Comparison of ENCODE assay signal across 8 cellular contexts in genomic region chr11:114400974-114401223, GRCh38. TPM values are rescaled to one million over a fixed set of nuclear protein-coding genes. Genes with fewer than 3 reads are reported as not detected.
A peak's percentile ranks its signal among the peaks of the same experiment; 100 is the strongest.
DNase-seq lines count a peak whose midpoint lies in the region; ATAC-seq, FAIRE-seq and TF ChIP-seq lines count a peak whose summit lies in the region.

No MANE protein-coding gene starts in this region.

- H3K27ac ChIP-seq in BLaER1 treated with 17β-estradiol and CSF1 and Interleukin-3, amounts not matched to agents 10 nM and 100 nM: peak overlapping the region; percentile 94 to 99 (median 98)
- peak overlapping the region; percentile 99 for H3K27ac ChIP-seq in H1 (ENCODE audit: low read depth, low read length)

- H2BK15ac ChIP-seq in H1 (ENCODE audit: low read length): 0 out of 2 replicates have a peak overlapping the region, but pooled peaks have one; percentile 47

- H2BK20ac ChIP-seq in H1 (ENCODE audit: low read length): no peak overlapping the region

- peaks cover 4% of the 10 kb centered on the region for H3K36me3 Mint-ChIP-seq in neural crest cell (ENCODE audit: low read depth)

- no peak overlapping the region for H3K23ac ChIP-seq in H1 (ENCODE audit: insufficient read length)

- no peak for FAIRE-seq in H1 (lab: Jason Lieb, UNC)

- peak overlapping the region; percentile 92 to 98 (median 96) for H3K9ac ChIP-seq in BLaER1 treated with 17β-estradiol and CSF1 and Interleukin-3, amounts not matched to agents 10 nM and 100 nM
- H3K9ac ChIP-seq in NT2/D1 (ENCODE audit: insufficient read length, low read depth) (peak overlapping the region; percentile 90), H1 (replicated peaks in 1 of 4; ENCODE audit: extremely low read depth in 1 of 4, low read depth in 3 of 4, low read length in 3 of 4) (peak overlapping the region; percentile 64 to 98 (median 97))

- TF ChIP-seq CTCF in H1 (IDR thresholded peaks at IDR 0.05; ENCODE audit: control extremely low read depth in 1 of 3, insufficient read depth in 1 of 3, low read depth in 1 of 3, low read length in 3 of 3): no peak
- TF ChIP-seq CTCF in neural crest cell (conservative IDR thresholded peaks at IDR 0.05): no peak

- no peak overlapping the region for H2BK120ac ChIP-seq in H1 (replicated peaks; ENCODE audit: low read depth, low read length)

- peak overlapping the region; percentile 90 for H3K18ac ChIP-seq in H1 (ENCODE audit: extremely low read depth, low read length)

- CTCF ChIA-PET in H1 (lab: Charles Lee; ENCODE audit: partially characterized antibody): interaction anchor here (1.3 kb wide), 1 partner anchor 9 kb away, joined by 3 read pairs; no protein-coding TSS in a partner anchor

- no peak for TF ChIP-seq POLR2A in H1 (IDR thresholded peaks at IDR 0.05; ENCODE audit: control extremely low read depth in 1 of 2, low read depth in 2 of 2, low read length in 2 of 2)

- peak overlapping the region; percentile 78 to 98 (median 84) for H3K4me3 ChIP-seq in BLaER1 treated with 17β-estradiol and CSF1 and Interleukin-3, amounts not matched to agents 10 nM and 100 nM
- peak overlapping the region; percentile 95 for H3K4me3 ChIP-seq in NT2/D1 (ENCODE audit: insufficient read length, low read depth)
- H3K4me3 ChIP-seq in H1 (ENCODE audit: extremely low read depth in 1 of 4, insufficient read depth in 2 of 4, low read depth in 3 of 4, low read length in 4 of 4): peak overlapping the region; percentile 83 to 94 (median 90)

- H2AK5ac ChIP-seq in H1 (ENCODE audit: low read depth, low read length): no peak overlapping the region; the same call in 1 of the 2 replicates

- peak overlapping the region; percentile 91 for H4K5ac ChIP-seq in H1 (ENCODE audit: insufficient read length, low read depth, low read length)

- peaks cover 0 to 63% of the 10 kb centered on the region in 2 experiments; a peak in 3 of 4 replicates for H3K79me2 ChIP-seq in H1 (ENCODE audit: control insufficient read depth in 1 of 2, insufficient read depth in 2 of 2, low read length in 2 of 2)

- peak overlapping the region; percentile 8 for H3K4ac ChIP-seq in H1 (replicated peaks; ENCODE audit: insufficient read length, low read depth, low read length)

- TF ChIP-seq RAD21 in H1 (IDR thresholded peaks at IDR 0.05 in 1 of 2, conservative IDR thresholded peaks at IDR 0.05 in 1 of 2; ENCODE audit: low read depth in 2 of 2, low read length in 2 of 2): no peak

- peaks cover 7 to 48% (median 37%) of the 10 kb centered on the region in 11 experiments; a peak in 16 of 22 replicates for H4K20me1 ChIP-seq in BLaER1 treated with 17β-estradiol and CSF1 and Interleukin-3, amounts not matched to agents 10 nM and 100 nM
- peaks cover 0 to 2% of the 10 kb centered on the region in 2 experiments for H4K20me1 ChIP-seq in H1 (replicated peaks in 1 of 2; ENCODE audit: control insufficient read depth in 1 of 2, insufficient read depth in 2 of 2, low read length in 2 of 2)

- no peaks in the 10 kb centered on the region for H3K9me3 Mint-ChIP-seq in neural crest cell

- peak overlapping the region; percentile 24 for H3K56ac ChIP-seq in H1 (replicated peaks; ENCODE audit: insufficient read length, low read depth, low read length)

- peak overlapping the region; percentile 75 to 94 (median 83); a peak in 21 of 22 replicates for H3K4me2 ChIP-seq in BLaER1 treated with 17β-estradiol and CSF1 and Interleukin-3, amounts not matched to agents 10 nM and 100 nM
- peak overlapping the region; percentile 89 to 95 for H3K4me2 ChIP-seq in H1 (ENCODE audit: insufficient read depth in 1 of 2, low read depth in 2 of 2, low read length in 2 of 2)

- H3K27me3 Mint-ChIP-seq in neural crest cell (ENCODE audit: low read depth): no peaks in the 10 kb centered on the region

- H3K4me3 Mint-ChIP-seq in neural crest cell: peak overlapping the region; percentile 97

- peaks cover 34% of the 10 kb centered on the region for H3K4me1 Mint-ChIP-seq in neural crest cell

- no peaks in the 10 kb centered on the region; a peak in 1 of 22 replicates for H3K9me3 ChIP-seq in BLaER1 treated with 17β-estradiol and CSF1 and Interleukin-3, amounts not matched to agents 10 nM and 100 nM (replicated peaks in 1 of 11)
- H3K9me3 ChIP-seq in NT2/D1 (ENCODE audit: insufficient read depth, low read length) (no peaks in the 10 kb centered on the region), H1 (ENCODE audit: insufficient read depth in 2 of 2, low read depth in 1 of 2, low read length in 1 of 2) (no peaks in the 10 kb centered on the region)

- H2AFZ ChIP-seq in H1 (ENCODE audit: low read length): no peak overlapping the region

- no peaks in the 10 kb centered on the region for H3K27me3 ChIP-seq in BLaER1 treated with 17β-estradiol and CSF1 and Interleukin-3, amounts not matched to agents 10 nM and 100 nM
- H3K27me3 ChIP-seq in NT2/D1 (ENCODE audit: insufficient read depth, insufficient read length) (no peaks in the 10 kb centered on the region), H1 (replicated peaks in 1 of 4; ENCODE audit: control insufficient read depth in 3 of 4, extremely low read depth in 1 of 4, insufficient read depth in 3 of 4, low read length in 3 of 4) (no peaks in the 10 kb centered on the region)

- peaks cover 31 to 38% (median 36%) of the 10 kb centered on the region in 11 experiments for H3K36me3 ChIP-seq in BLaER1 treated with 17β-estradiol and CSF1 and Interleukin-3, amounts not matched to agents 10 nM and 100 nM
- peaks cover 31% of the 10 kb centered on the region for H3K36me3 ChIP-seq in NT2/D1 (ENCODE audit: insufficient read depth, insufficient read length, low read length)
- peaks cover 2 to 25% (median 8%) of the 10 kb centered on the region in 4 experiments; a peak in 6 of 8 replicates for H3K36me3 ChIP-seq in H1 (ENCODE audit: control insufficient read depth in 2 of 4, insufficient read depth in 4 of 4, low read length in 3 of 4)

- 0% methylated on average over 3 of the region's 3 CpGs; no CpG with 5 or more reads in 1 of the 2 experiments for WGBS in H1 (ENCODE audit: extremely low coverage in 1 of 2, insufficient coverage in 1 of 2, insufficient read length in 1 of 2, insufficient replicate concordance in 2 of 2, low coverage in 1 of 2, low lambda C conversion rate in 2 of 2, missing lambda C conversion rate in 1 of 2), 2 experiments

- peaks cover 9 to 56% (median 28%) of the 10 kb centered on the region in 10 experiments for H3K4me1 ChIP-seq in BLaER1 treated with 17β-estradiol and CSF1 and Interleukin-3, amounts not matched to agents 10 nM and 100 nM
- no peaks in the 10 kb centered on the region for H3K4me1 ChIP-seq in NT2/D1 (ENCODE audit: insufficient read depth, insufficient read length)
- no peaks in the 10 kb centered on the region; a peak in 1 of 7 replicates for H3K4me1 ChIP-seq in H1 (replicated peaks in 1 of 4; ENCODE audit: control insufficient read depth in 3 of 4, insufficient read depth in 4 of 4, low read length in 3 of 4)

- no peak for ATAC-seq in HG02763 (IDR thresholded peaks at IDR 0.05; ENCODE audit: unreplicated experiment)

- H3K79me1 ChIP-seq in H1 (ENCODE audit: low read depth, low read length): no peaks in the 10 kb centered on the region

- no peak overlapping the region for H3K14ac ChIP-seq in H1 (ENCODE audit: insufficient read length)

- H2BK12ac ChIP-seq in H1 (ENCODE audit: low read depth, low read length): peak overlapping the region; percentile 65; the same call in 1 of the 2 replicates

- no peak for TF ChIP-seq EP300 in H1 (IDR thresholded peaks at IDR 0.05; ENCODE audit: borderline replicate concordance in 1 of 2, low read depth in 2 of 2, low read length in 2 of 2)

- peak overlapping the region; percentile 99 for H3K27ac Mint-ChIP-seq in neural crest cell (ENCODE audit: unreplicated experiment)

- peak overlapping the region; percentile 100 for H2BK5ac ChIP-seq in H1 (ENCODE audit: low read depth, low read length)

- peak overlapping the region; percentile 15 for H4K91ac ChIP-seq in H1 (replicated peaks; ENCODE audit: insufficient read length, low read length)

- peak overlapping the region; percentile 99; the same call in 1 of the 2 replicates for H4K8ac ChIP-seq in H1 (ENCODE audit: extremely low read depth, insufficient read depth, low read length)

- peaks cover 8% of the 10 kb centered on the region; the same call in 1 of the 2 replicates for H3K23me2 ChIP-seq in H1 (ENCODE audit: low read depth, low read length)

- POLR2A ChIA-PET in H1 (lab: Charles Lee; ENCODE audit: partially characterized antibody): interaction anchor here (0.7 to 1.8 kb wide), 7 partner anchors 11 to 149 kb away, joined by 3 to 14 read pairs (median 5); no protein-coding TSS in a partner anchor

- DNase-seq in NT2/D1 (ENCODE audit: low read depth, low spot score): no peak
- DNase-seq in H1 (ENCODE audit: low read depth in 1 of 2, low spot score in 2 of 2): no peak
- no peak for DNase-seq in neural crest cell (ENCODE audit: low read depth, low spot score)
- no peak for DNase-seq in SW480 (ENCODE audit: low spot score)
- no peak for DNase-seq in iPS-NIHi11 (ENCODE audit: low spot score)
- no peak for DNase-seq in MV-4-11 (lab: John Stamatoyannopoulos, UW)

RNA-seq across cellular contexts. Expression of gene RBM7, which starts 0.4 kb away (rescaled TPM):
- 45.7 and 48.3 TPM in 2 replicates for total RNA-seq in H1 (2021; fragmentation: NEBNext Ultra II Directional; extraction: Animal tissue kit (Norgen Biotek cat#: 25700))
- polyA plus RNA-seq in H1 (2011; rRNA removed): 11.1 and 18.0 TPM in 2 replicates
- 18.0 TPM for polyA plus RNA-seq in H1 (2011; cell fraction: cytosol; rRNA removed)
- 11.6 TPM for polyA plus RNA-seq in H1 (2011; cell fraction: nucleus; rRNA removed)
- polyA plus RNA-seq in H1 (2012, experiment 1 of 2): 32.5 to 47.5 TPM (median 37.4 TPM) in 4 replicates
- polyA plus RNA-seq in H1 (2012, experiment 2 of 2): 4.5 TPM
- polyA plus RNA-seq in H1 (2013, experiment 1 of 2): 36.8 TPM
- 37.6 TPM for polyA plus RNA-seq in H1 (2013, experiment 2 of 2)
- 76.7 and 127 TPM in 2 replicates for polyA minus RNA-seq in H1 (2011; rRNA and poly(A)+ RNA removed)
- 38.1 TPM for polyA minus RNA-seq in H1 (2011; cell fraction: cytosol; rRNA and poly(A)+ RNA removed)
- polyA minus RNA-seq in H1 (2011; cell fraction: nucleus; rRNA and poly(A)+ RNA removed): 48.4 TPM
- 25.9 and 30.7 TPM in 2 replicates for total RNA-seq in neural crest cell

RNA-seq across cellular contexts. Expression of gene C11orf71, which starts 0.6 kb away (rescaled TPM):
- 5.4 and 5.8 TPM in 2 replicates for total RNA-seq in H1 (2021; fragmentation: NEBNext Ultra II Directional; extraction: Animal tissue kit (Norgen Biotek cat#: 25700))
- polyA plus RNA-seq in H1 (2011; rRNA removed): 8.7 and 13.4 TPM in 2 replicates
- polyA plus RNA-seq in H1 (2011; cell fraction: cytosol; rRNA removed): 9.3 TPM
- 9.2 TPM for polyA plus RNA-seq in H1 (2011; cell fraction: nucleus; rRNA removed)
- 3.5 to 4.8 TPM (median 3.7 TPM) in 4 replicates for polyA plus RNA-seq in H1 (2012, experiment 1 of 2)
- polyA plus RNA-seq in H1 (2012, experiment 2 of 2): 2.1 TPM
- polyA plus RNA-seq in H1 (2013, experiment 1 of 2): 6.7 TPM
- 5.9 TPM for polyA plus RNA-seq in H1 (2013, experiment 2 of 2)
- 5.9 and 6.0 TPM in 2 replicates for polyA minus RNA-seq in H1 (2011; rRNA and poly(A)+ RNA removed)
- polyA minus RNA-seq in H1 (2011; cell fraction: cytosol; rRNA and poly(A)+ RNA removed): 5.1 TPM
- 11.4 TPM for polyA minus RNA-seq in H1 (2011; cell fraction: nucleus; rRNA and poly(A)+ RNA removed)
- total RNA-seq in neural crest cell: 7.4 and 8.4 TPM in 2 replicates

RNA-seq across cellular contexts. Expression of gene REXO2, which starts 38.4 kb away (rescaled TPM):
- 109 and 111 TPM in 2 replicates for total RNA-seq in H1 (2021; fragmentation: NEBNext Ultra II Directional; extraction: Animal tissue kit (Norgen Biotek cat#: 25700))
- polyA plus RNA-seq in H1 (2011; rRNA removed): 95.9 and 114 TPM in 2 replicates
- polyA plus RNA-seq in H1 (2011; cell fraction: cytosol; rRNA removed): 157 TPM
- polyA plus RNA-seq in H1 (2011; cell fraction: nucleus; rRNA removed): 57.0 TPM
- 91.7 to 127 TPM (median 105 TPM) in 4 replicates for polyA plus RNA-seq in H1 (2012, experiment 1 of 2)
- polyA plus RNA-seq in H1 (2012, experiment 2 of 2): 31.3 TPM
- polyA plus RNA-seq in H1 (2013, experiment 1 of 2): 146 TPM
- polyA plus RNA-seq in H1 (2013, experiment 2 of 2): 153 TPM
- 26.4 and 38.7 TPM in 2 replicates for polyA minus RNA-seq in H1 (2011; rRNA and poly(A)+ RNA removed)
- polyA minus RNA-seq in H1 (2011; cell fraction: cytosol; rRNA and poly(A)+ RNA removed): 54.5 TPM
- polyA minus RNA-seq in H1 (2011; cell fraction: nucleus; rRNA and poly(A)+ RNA removed): 37.9 TPM
- total RNA-seq in neural crest cell: 42.3 and 46.1 TPM in 2 replicates
